In genomic region chr4:13989496-13989895, GRCh38 we compare ENCODE assay signal across 18 cellular contexts.
A peak's percentile ranks its signal among the peaks of the same experiment; 100 is the strongest.
DNase-seq lines count a peak whose midpoint lies in the region; ATAC-seq, FAIRE-seq and TF ChIP-seq lines count a peak whose summit lies in the region.
"Had no signal": no experiment of that assay in that cellular context is flagged by ENCODE, and none has a peak within 500 bp of the region (broad histone marks: within the 10 kb centered on the region; RNA-seq: fewer than 3 reads in every experiment).

No MANE protein-coding gene starts in this region.

- intact Hi-C loops in mammary epithelial cell (cut with micrococcal nuclease): loop anchor here (2.0 to 5.0 kb wide), 4 partner anchors 67 to 333 kb away; no protein-coding TSS in a partner anchor
- intact Hi-C loops in right lobe of liver (cut with DNase I): no loop called here

- no peaks in the 10 kb centered on the region for H3K27me3 ChIP-seq in mammary epithelial cell (ENCODE audit: insufficient read depth, low read length)
- no peaks in the 10 kb centered on the region for H3K27me3 ChIP-seq in muscle layer of colon (ENCODE audit: control insufficient read depth in 1 of 2, insufficient read depth in 2 of 2, low read length in 2 of 2)
- no peaks in the 10 kb centered on the region for H3K27me3 ChIP-seq in right lobe of liver
- H3K27me3 ChIP-seq: dorsolateral prefrontal cortex, esophagus squamous epithelium, spleen had no signal

- no peaks in the 10 kb centered on the region for H3K27me3 Mint-ChIP-seq in WTC11 (ENCODE audit: low read depth)

- H3K79me2 ChIP-seq in mammary epithelial cell (ENCODE audit: insufficient read depth, low read length): no peaks in the 10 kb centered on the region

- in situ Hi-C loops in mammary epithelial cell (cut with MboI; ENCODE audit: low sequenced_read_pairs in 2 of 2): no loop called here

- H3K27ac Mint-ChIP-seq in WTC11: no peak overlapping the region
- H3K27ac Mint-ChIP-seq: stimulated activated effector memory CD8-positive, alpha-beta T cell treated with anti-CD3 and anti-CD28 coated beads, Interleukin-12 subunit alpha, Interleukin-12 subunit beta, amount 100 ng/mL, for 72 hours had no signal

- CTCF ChIA-PET in A549 (lab: Yijun Ruan, JAX) (interaction anchor here (0.8 to 1.9 kb wide), 5 partner anchors 83 to 335 kb away, joined by 3 to 4 read pairs (median 4); no protein-coding TSS in a partner anchor), mammary epithelial cell (lab: Charles Lee; ENCODE audit: low non-redundant PET) (no interaction called here), WTC11 (lab: Charles Lee) (no interaction called here)

- H3K4me2 ChIP-seq in A549 (peak overlapping the region; percentile 79), mammary epithelial cell (ENCODE audit: insufficient read depth, low read depth, low read length) (peak overlapping the region; percentile 74)

- no peak for TF ChIP-seq EP300 in A549 (IDR thresholded peaks at IDR 0.05)

- POLR2A ChIA-PET in A549 (lab: Yijun Ruan, JAX) (interaction anchor here (0.9 to 1.5 kb wide), 8 partner anchors 9 to 1013 kb away, joined by 3 to 20 read pairs (median 4); partner anchors contain the start of genes BOD1L1 and CPEB2), WTC11 (lab: Charles Lee) (no interaction called here)

- peaks cover 16% of the 10 kb centered on the region for H3K4me1 Mint-ChIP-seq in WTC11
- H3K4me1 Mint-ChIP-seq: stimulated activated effector memory CD8-positive, alpha-beta T cell treated with anti-CD3 and anti-CD28 coated beads, Interleukin-12 subunit alpha, Interleukin-12 subunit beta, amount 100 ng/mL, for 72 hours had no signal

- H3K36me3 ChIP-seq in mammary epithelial cell (ENCODE audit: insufficient read depth, low read length) (no peaks in the 10 kb centered on the region), muscle layer of colon (ENCODE audit: insufficient read depth, low read length) (no peaks in the 10 kb centered on the region), right lobe of liver (no peaks in the 10 kb centered on the region)
- H3K36me3 ChIP-seq: esophagus squamous epithelium, spleen had no signal

- no peak for FAIRE-seq in A549 (lab: Jason Lieb, UNC)
- FAIRE-seq: A204.1 had no signal

- H4K20me1 ChIP-seq in mammary epithelial cell (ENCODE audit: insufficient read depth, low read length): no peaks in the 10 kb centered on the region

- H3K9ac ChIP-seq in mammary epithelial cell (ENCODE audit: insufficient read depth, low read length) (peak overlapping the region; percentile 44), muscle layer of colon (ENCODE audit: low read length) (no peak overlapping the region)

- no peak overlapping the region for H3K4me3 Mint-ChIP-seq in WTC11
- H3K4me3 Mint-ChIP-seq: brain; stimulated activated effector memory CD8-positive, alpha-beta T cell treated with anti-CD3 and anti-CD28 coated beads, Interleukin-12 subunit alpha, Interleukin-12 subunit beta, amount 100 ng/mL, for 72 hours had no signal

- TF ChIP-seq CTCF in A549 (IDR thresholded peaks at IDR 0.05) (no peak), mammary epithelial cell (conservative IDR thresholded peaks at IDR 0.05 in 1 of 2, IDR thresholded peaks at IDR 0.05 in 1 of 2; ENCODE audit: extremely low read depth in 1 of 2, insufficient read depth in 1 of 2, low read depth in 1 of 2, low read length in 2 of 2) (no peak), right lobe of liver (IDR thresholded peaks at IDR 0.05) (no peak), WTC11 (IDR thresholded peaks at IDR 0.05) (no peak)

- H3K9me3 Mint-ChIP-seq in WTC11: no peaks in the 10 kb centered on the region; the same call in 1 of the 2 replicates

- ATAC-seq in A549 (no peak), right lobe of liver (no peak), WTC11 (no peak)
- no peak for ATAC-seq in stimulated activated naive CD8-positive, alpha-beta T cell treated with anti-CD3 and anti-CD28 coated beads, Interleukin-15, Interleukin-2, amounts not matched to agents 100 U/mL and 50 U/mL, for 24 hours
- ATAC-seq: stimulated activated effector memory CD8-positive, alpha-beta T cell treated with anti-CD3 and anti-CD28 coated beads, Interleukin-12 subunit alpha, Interleukin-12 subunit beta, amount 100 ng/mL, for 72 hours had no signal

- H3K36me3 Mint-ChIP-seq in WTC11: no peaks in the 10 kb centered on the region
- H3K36me3 Mint-ChIP-seq: brain; stimulated activated effector memory CD8-positive, alpha-beta T cell treated with anti-CD3 and anti-CD28 coated beads, Interleukin-12 subunit alpha, Interleukin-12 subunit beta, amount 100 ng/mL, for 72 hours had no signal

- no peak for TF ChIP-seq RAD21 in A549 (conservative IDR thresholded peaks at IDR 0.05 in 1 of 2, IDR thresholded peaks at IDR 0.05 in 1 of 2)

- peaks cover 4% of the 10 kb centered on the region; the same call in 1 of the 3 replicates for H3K9me3 ChIP-seq in A549
- no peaks in the 10 kb centered on the region for H3K9me3 ChIP-seq in mammary epithelial cell (replicated peaks; ENCODE audit: insufficient read depth, low read length)
- H3K9me3 ChIP-seq in muscle layer of colon (ENCODE audit: low read length): no peaks in the 10 kb centered on the region
- no peaks in the 10 kb centered on the region for H3K9me3 ChIP-seq in right lobe of liver
- H3K9me3 ChIP-seq: esophagus squamous epithelium, spleen had no signal

- peak overlapping the region; percentile 60 for H2AFZ ChIP-seq in mammary epithelial cell (ENCODE audit: low read depth, low read length)

- 47% methylated on average over 6 of the region's 6 CpGs for WGBS in A549 (ENCODE audit: missing lambda C conversion rate)
- WGBS in mammary epithelial cell (ENCODE audit: low coverage, missing lambda C conversion rate): 10% methylated on average over 6 of the region's 6 CpGs
- WGBS in right lobe of liver (ENCODE audit: insufficient coverage, low coverage, low lambda C conversion rate, missing lambda C conversion rate): 86% methylated on average over 5 of the region's 6 CpGs

- H3K4me1 ChIP-seq in A549 (peaks cover 76% of the 10 kb centered on the region), mammary epithelial cell (ENCODE audit: insufficient read depth, low read length) (peaks cover 36% of the 10 kb centered on the region), muscle layer of colon (ENCODE audit: insufficient read depth, low read length) (peaks cover 52% of the 10 kb centered on the region), right lobe of liver (peaks cover 0 to 23% (median 10%) of the 10 kb centered on the region in 4 donors)
- H3K4me1 ChIP-seq: spleen had no signal

- BruUV-seq in mammary epithelial cell (replicated peaks; lab: Mats Ljungman, UMichigan): TSS peak; percentile 58

- dilution Hi-C loops in mammary epithelial cell (cut with HindIII; ENCODE audit: low sequenced_read_pairs): no loop called here

- peak in 1 of 2 experiments; percentile 10 for DNase-seq in A549 (ENCODE audit: low read depth in 1 of 2, low spot score in 1 of 2)
- peak; percentile 81 for DNase-seq in M059J (ENCODE audit: low read depth)
- peak; percentile 46 for DNase-seq in mammary epithelial cell
- no peak for DNase-seq in right lobe of liver
- no peak for DNase-seq in stimulated activated naive CD8-positive, alpha-beta T cell treated with anti-CD3 and anti-CD28 coated beads, Interleukin-15, Interleukin-2, amounts not matched to agents 100 U/mL and 50 U/mL, for 24 hours
- DNase-seq in NCI-H146 (lab: John Stamatoyannopoulos, UW): no peak
- no peak for DNase-seq in WTC11 (ENCODE audit: low spot score)
- DNase-seq: activated CD4-positive, alpha-beta T cell treated with anti-CD3 and anti-CD28 coated beads for 48 hours; activated CD8-positive, alpha-beta memory T cell treated with anti-CD3 and anti-CD28 coated beads, Interleukin-2, amount 50 U/mL, for 4 hours; activated naive CD4-positive, alpha-beta T cell; esophagus squamous epithelium; NCI-H187; spleen had no signal

- H3K27ac ChIP-seq in A549 (peak overlapping the region; percentile 97 to 98), mammary epithelial cell (ENCODE audit: insufficient read depth, low read depth, low read length) (peak overlapping the region; percentile 79), muscle layer of colon (ENCODE audit: low read depth, low read length) (peak overlapping the region; percentile 51), right lobe of liver (no peak overlapping the region)
- H3K27ac ChIP-seq: spleen had no signal

- H3K4me3 ChIP-seq in A549 (no peak overlapping the region), mammary epithelial cell (replicated peaks in 1 of 3; ENCODE audit: insufficient read depth in 1 of 3, low read depth in 2 of 3, low read length in 3 of 3) (no peak overlapping the region), muscle layer of colon (ENCODE audit: low read depth in 1 of 2, low read length in 2 of 2) (no peak overlapping the region), right lobe of liver (no peak overlapping the region)
- H3K4me3 ChIP-seq: dorsolateral prefrontal cortex, esophagus squamous epithelium, spleen had no signal

- TF ChIP-seq POLR2A in A549 (IDR thresholded peaks at IDR 0.05; ENCODE audit: low read length) (no peak), right lobe of liver (IDR thresholded peaks at IDR 0.05) (no peak)

TF ChIP-seq in A549, 52 proteins besides CTCF, POLR2A, EP300 and RAD21 (continues in another document):
- TF ChIP-seq NPAS2 (CRISPR knock-in tag; IDR thresholded peaks at IDR 0.05; ENCODE audit: borderline replicate concordance): no peak

TF ChIP-seq in WTC11, 78 proteins besides CTCF, POLR2A, EP300 and RAD21 (continues in another document):
- TF ChIP-seq NFATC4 (CRISPR knock-in tag; IDR thresholded peaks at IDR 0.05): no peak

Comparison
In these comparisons a context has a peak if more than half of its experiments do, and no peak if none do; other contexts are left out.
1. DNase-seq: peak in M059J (single experiment) and mammary epithelial cell (single experiment); none in right lobe of liver (0 of 3), stimulated activated naive CD8-positive, alpha-beta T cell treated with anti-CD3 and anti-CD28 coated beads, Interleukin-15, Interleukin-2, amounts not matched to agents 100 U/mL and 50 U/mL, for 24 hours (single experiment), NCI-H146 (single experiment) and WTC11 (single experiment).
2. H3K27ac ChIP-seq: peak in A549 (2 of 2), mammary epithelial cell (single experiment) and muscle layer of colon (single experiment); none in right lobe of liver (0 of 3).